ENCODE assay signal across 9 cellular contexts in the genomic region with DNA sequence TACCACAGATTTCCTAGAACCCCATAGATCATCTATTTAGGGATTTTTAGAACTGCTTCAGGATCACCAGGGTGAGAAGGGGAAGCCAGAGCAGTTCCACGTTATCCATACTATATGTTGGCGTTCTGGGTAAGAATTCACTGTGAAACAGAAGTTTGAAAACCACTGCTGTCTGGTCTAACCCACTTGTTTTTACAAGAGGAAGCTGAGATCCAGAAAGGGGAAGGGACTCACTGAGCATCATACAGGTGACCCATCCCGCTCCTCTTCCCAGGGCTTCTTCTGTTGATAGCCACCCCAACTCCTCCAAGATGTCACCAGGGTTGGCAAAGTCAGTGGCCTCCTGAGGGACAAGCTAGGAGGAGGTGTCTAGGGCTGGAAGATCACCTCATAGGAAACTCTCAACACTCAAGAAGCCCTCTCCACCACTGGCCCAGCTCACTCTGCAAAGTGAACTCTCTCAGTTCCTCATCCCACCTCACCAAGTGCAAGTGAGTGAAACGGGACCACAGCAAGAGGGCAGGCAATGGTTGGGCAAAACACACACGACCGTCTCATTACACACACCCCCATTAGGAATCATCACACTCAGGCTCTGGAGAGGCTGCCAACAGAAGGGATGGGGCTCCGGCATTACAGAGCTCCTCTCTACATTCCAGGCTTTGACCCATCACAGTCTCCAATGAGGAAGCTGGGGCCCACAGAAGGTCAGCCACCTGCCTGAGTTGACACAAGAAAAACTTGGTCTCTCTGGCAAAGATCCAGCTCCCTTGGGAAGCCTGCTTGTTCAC. TPM values are rescaled to one million over a fixed set of nuclear protein-coding genes. Genes with fewer than 3 reads are reported as not detected.
DNase-seq lines count a peak whose midpoint lies in the region; ATAC-seq and TF ChIP-seq lines count a peak whose summit lies in the region.
"Had no signal": no experiment of that assay in that cellular context is flagged by ENCODE, and none has a peak within 500 bp of the region (broad histone marks: within the 10 kb centered on the region; RNA-seq: fewer than 3 reads in every experiment).

No MANE protein-coding gene starts in this region.

- no TSS peak for BruUV-seq in mammary epithelial cell (replicated peaks; lab: Mats Ljungman, UMichigan)

- TF ChIP-seq POLR2A in breast epithelium (IDR thresholded peaks at IDR 0.05) (no peak), vagina (IDR thresholded peaks at IDR 0.05) (no peak)

- CTCF ChIA-PET in mammary epithelial cell (lab: Charles Lee; ENCODE audit: low non-redundant PET), result no interaction called here

- H3K27ac ChIP-seq in breast epithelium (no peak overlapping the region), mammary epithelial cell (ENCODE audit: insufficient read depth, low read depth, low read length) (no peak overlapping the region), vagina (peak overlapping the region; percentile 75)

- H3K36me3 ChIP-seq in breast epithelium (no peaks in the 10 kb centered on the region), mammary epithelial cell (ENCODE audit: insufficient read depth, low read length) (no peaks in the 10 kb centered on the region), vagina (no peaks in the 10 kb centered on the region)

- peak overlapping the region in 2 of 3 donors; percentile 73 to 81 for H3K4me3 ChIP-seq in breast epithelium
- H3K4me3 ChIP-seq in mammary epithelial cell (replicated peaks in 1 of 3; ENCODE audit: insufficient read depth in 1 of 3, low read depth in 2 of 3, low read length in 3 of 3), result no peak overlapping the region
- peak overlapping the region; percentile 65 to 70 for H3K4me3 ChIP-seq in vagina

- TF ChIP-seq CTCF in breast epithelium (IDR thresholded peaks at IDR 0.05), result no peak
- TF ChIP-seq CTCF in mammary epithelial cell (conservative IDR thresholded peaks at IDR 0.05 in 1 of 2, IDR thresholded peaks at IDR 0.05 in 1 of 2; ENCODE audit: extremely low read depth in 1 of 2, insufficient read depth in 1 of 2, low read depth in 1 of 2, low read length in 2 of 2), result no peak
- TF ChIP-seq CTCF in vagina (IDR thresholded peaks at IDR 0.05), result no peak

- no peak for DNase-seq in breast epithelium (ENCODE audit: low spot score in 2 of 2)
- DNase-seq in mammary epithelial cell, result no peak
- DNase-seq in germinal center (ENCODE audit: low spot score), result peak; percentile 59
- no peak for DNase-seq in vagina (ENCODE audit: extremely low spot score in 2 of 2)
- no peak for DNase-seq in GM03348 (ENCODE audit: low spot score)
- DNase-seq in activated CD4-positive, alpha-beta T cell treated with anti-CD3 and anti-CD28 coated beads for 48 hours, result no peak
- DNase-seq: kidney had no signal

- dilution Hi-C loops in mammary epithelial cell (cut with HindIII; ENCODE audit: low sequenced_read_pairs), result no loop called here

- no peaks in the 10 kb centered on the region for H4K20me1 ChIP-seq in mammary epithelial cell (ENCODE audit: insufficient read depth, low read length)

- no peaks in the 10 kb centered on the region for H3K79me2 ChIP-seq in mammary epithelial cell (ENCODE audit: insufficient read depth, low read length)

- peak; percentile 33 for ATAC-seq in HG03565 (IDR thresholded peaks at IDR 0.05; ENCODE audit: unreplicated experiment)
- no peak for ATAC-seq in HG03571 (IDR thresholded peaks at IDR 0.05; ENCODE audit: unreplicated experiment)

- intact Hi-C loops in breast epithelium (cut with DNase I; ENCODE audit: low total_unique reads) (no loop called here), mammary epithelial cell (cut with micrococcal nuclease) (loop anchor here (5.0 kb wide), 2 partner anchors 212 to 432 kb away; a partner anchor contains a TSS), vagina (cut with DNase I) (loop anchor here (10.0 kb wide), 1 partner anchor 140 kb away; no protein-coding TSS in a partner anchor)

- H3K27me3 ChIP-seq in breast epithelium (no peaks in the 10 kb centered on the region), mammary epithelial cell (ENCODE audit: insufficient read depth, low read length) (peaks cover 2% of the 10 kb centered on the region), vagina (no peaks in the 10 kb centered on the region)

- no peaks in the 10 kb centered on the region for H3K4me1 ChIP-seq in breast epithelium
- peaks cover 8% of the 10 kb centered on the region for H3K4me1 ChIP-seq in mammary epithelial cell (ENCODE audit: insufficient read depth, low read length)
- H3K4me1 ChIP-seq in vagina, result peaks cover 41% of the 10 kb centered on the region

- in situ Hi-C loops in mammary epithelial cell (cut with MboI; ENCODE audit: low sequenced_read_pairs in 2 of 2), result no loop called here

- H3K4me2 ChIP-seq in mammary epithelial cell (ENCODE audit: insufficient read depth, low read depth, low read length), result no peak overlapping the region

- no peak overlapping the region for H3K9ac ChIP-seq in mammary epithelial cell (ENCODE audit: insufficient read depth, low read length)

- no peak overlapping the region for H2AFZ ChIP-seq in mammary epithelial cell (ENCODE audit: low read depth, low read length)

- WGBS in mammary epithelial cell (ENCODE audit: low coverage, missing lambda C conversion rate), result 93% methylated on average over 7 of the region's 7 CpGs

- H3K9me3 ChIP-seq in breast epithelium (no peaks in the 10 kb centered on the region), mammary epithelial cell (replicated peaks; ENCODE audit: insufficient read depth, low read length) (no peaks in the 10 kb centered on the region), vagina (no peaks in the 10 kb centered on the region)

RNA-seq across cellular contexts. Expression of a gene that starts 1.8 kb away (rescaled TPM):
- total RNA-seq in breast epithelium (10 to 100 TPM; 23.6 to 37.3 (median 29.6) TPM), mammary epithelial cell (1 to 10 TPM in 1 of 2 donors, under 1 TPM in 1; 0.82 to 2.3 TPM), vagina (50.3 TPM)
- polyA plus RNA-seq in mammary epithelial cell, result 0.80 TPM
- polyA minus RNA-seq in mammary epithelial cell, result not detected

RNA-seq across cellular contexts. Expression of a gene that starts 49.1 kb away (rescaled TPM):
- total RNA-seq in breast epithelium (10 to 100 TPM; 42.6 to 71.8 (median 50.9) TPM), mammary epithelial cell (10 to 100 TPM; 31.8 to 47.0 TPM), vagina (36.1 TPM)
- polyA plus RNA-seq in mammary epithelial cell, result 44.6 TPM
- 76.9 TPM for polyA minus RNA-seq in mammary epithelial cell

RNA-seq across cellular contexts. Expression of a gene that starts 51.3 kb away (rescaled TPM):
- 100 to 1,000 TPM; 107 to 144 (median 125) TPM for total RNA-seq in breast epithelium
- total RNA-seq in mammary epithelial cell, result 100 to 1,000 TPM in 1 of 2 donors, 10 to 100 TPM in 1; 42.5 to 100 TPM
- 75.5 TPM for polyA plus RNA-seq in mammary epithelial cell
- polyA minus RNA-seq in mammary epithelial cell, result 35.7 TPM
- 92.8 TPM for total RNA-seq in vagina

Comparison
In these comparisons a context has a peak if more than half of its experiments do, and no peak if none do; other contexts are left out.
1. H3K4me3 ChIP-seq: peak in breast epithelium (2 of 3) and vagina (2 of 2); none in mammary epithelial cell (0 of 3).
2. RNA of a gene that starts 1.8 kb away (total RNA-seq): 50.3 TPM in vagina (single experiment) and 23.6 to 37.3 TPM in breast epithelium; 0.82 to 2.3 TPM in mammary epithelial cell; every median in the first group is over 4 times any median in the second.